In the genomic region with DNA sequence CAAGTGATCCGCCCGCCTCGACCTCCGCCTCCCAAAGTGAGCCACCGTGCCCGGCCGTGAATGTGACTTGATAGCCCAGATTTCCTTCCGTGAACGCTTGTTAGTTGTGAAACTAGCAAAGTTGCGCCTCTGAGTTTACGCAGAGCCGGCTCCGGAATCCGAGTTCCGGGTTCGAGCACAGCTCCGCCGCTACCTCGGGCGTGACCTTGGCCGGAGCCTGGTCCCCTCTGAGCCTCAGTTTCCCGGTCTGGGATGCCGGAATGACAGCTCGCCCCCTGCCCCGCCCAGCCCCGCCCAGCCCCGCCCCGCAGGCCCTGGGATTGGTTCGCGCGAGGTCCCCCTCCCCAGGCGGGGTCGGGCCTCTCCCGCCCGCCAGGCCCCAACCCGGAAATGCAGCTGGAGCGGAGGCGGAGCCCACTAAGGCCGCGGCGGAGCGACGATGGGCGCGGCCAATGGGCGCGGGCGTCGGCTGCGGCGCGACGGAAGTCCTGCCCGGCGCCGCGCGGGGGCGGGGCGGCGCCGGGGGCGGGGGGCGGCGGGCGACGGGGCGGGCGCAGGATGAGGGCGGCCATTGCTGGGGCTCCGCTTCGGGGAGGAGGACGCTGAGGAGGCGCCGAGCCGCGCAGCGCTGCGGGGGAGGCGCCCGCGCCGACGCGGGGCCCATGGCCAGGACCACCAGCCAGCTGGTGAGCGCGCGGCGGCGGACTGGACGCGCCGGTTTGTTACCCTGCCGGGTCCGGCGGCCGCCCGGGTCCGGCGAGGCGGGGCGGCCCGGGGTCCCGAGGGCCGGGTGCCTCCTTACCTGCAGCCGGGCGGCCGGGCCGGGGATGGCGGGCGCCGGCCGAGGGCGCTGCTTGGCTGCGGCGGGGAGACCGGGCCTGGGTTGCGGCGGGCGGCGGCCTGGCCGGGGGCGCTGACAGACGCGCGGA, we compare ENCODE assay signal across 1 cellular context.
TF ChIP-seq lines count a peak whose summit lies in the region.

A gene (plus strand): TSS at position 571 of the 929 bp plus-strand sequence. CDS start 92 bp downstream, at position 663.

TF ChIP-seq in HepG2, 621 proteins besides CTCF, POLR2A, EP300 and RAD21 (continued from another document and continues in another):
- TF ChIP-seq, protein P1, sequence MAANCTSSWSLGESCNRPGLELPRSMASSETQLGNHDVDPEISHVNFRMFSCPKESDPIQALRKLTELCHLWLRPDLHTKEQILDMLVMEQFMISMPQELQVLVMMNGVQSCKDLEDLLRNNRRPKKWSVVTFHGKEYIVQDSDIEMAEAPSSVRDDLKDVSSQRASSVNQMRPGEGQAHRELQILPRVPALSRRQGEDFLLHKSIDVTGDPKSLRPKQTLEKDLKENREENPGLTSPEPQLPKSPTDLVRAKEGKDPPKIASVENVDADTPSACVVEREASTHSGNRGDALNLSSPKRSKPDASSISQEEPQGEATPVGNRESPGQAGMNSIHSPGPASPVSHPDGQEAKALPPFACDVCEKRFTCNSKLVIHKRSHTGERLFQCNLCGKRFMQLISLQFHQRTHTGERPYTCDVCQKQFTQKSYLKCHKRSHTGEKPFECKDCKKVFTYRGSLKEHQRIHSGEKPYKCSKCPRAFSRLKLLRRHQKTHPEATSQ (CRISPR knock-in tag; IDR thresholded peaks at IDR 0.05; ENCODE audit: borderline replicate concordance) = no peak
- TF ChIP-seq, protein P2, sequence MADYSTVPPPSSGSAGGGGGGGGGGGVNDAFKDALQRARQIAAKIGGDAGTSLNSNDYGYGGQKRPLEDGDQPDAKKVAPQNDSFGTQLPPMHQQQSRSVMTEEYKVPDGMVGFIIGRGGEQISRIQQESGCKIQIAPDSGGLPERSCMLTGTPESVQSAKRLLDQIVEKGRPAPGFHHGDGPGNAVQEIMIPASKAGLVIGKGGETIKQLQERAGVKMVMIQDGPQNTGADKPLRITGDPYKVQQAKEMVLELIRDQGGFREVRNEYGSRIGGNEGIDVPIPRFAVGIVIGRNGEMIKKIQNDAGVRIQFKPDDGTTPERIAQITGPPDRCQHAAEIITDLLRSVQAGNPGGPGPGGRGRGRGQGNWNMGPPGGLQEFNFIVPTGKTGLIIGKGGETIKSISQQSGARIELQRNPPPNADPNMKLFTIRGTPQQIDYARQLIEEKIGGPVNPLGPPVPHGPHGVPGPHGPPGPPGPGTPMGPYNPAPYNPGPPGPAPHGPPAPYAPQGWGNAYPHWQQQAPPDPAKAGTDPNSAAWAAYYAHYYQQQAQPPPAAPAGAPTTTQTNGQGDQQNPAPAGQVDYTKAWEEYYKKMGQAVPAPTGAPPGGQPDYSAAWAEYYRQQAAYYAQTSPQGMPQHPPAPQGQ (CRISPR knock-in tag; IDR thresholded peaks at IDR 0.05; ENCODE audit: borderline replicate concordance) = no peak
- TF ChIP-seq ARNTL (CRISPR knock-in tag; IDR thresholded peaks at IDR 0.05) = 0 out of 2 replicates have a peak, but pooled peaks have one; percentile 28
- peak; percentile 75; the same call in 1 of the 2 replicates for TF ChIP-seq ZNF790 (CRISPR knock-in tag; IDR thresholded peaks at IDR 0.05; ENCODE audit: borderline replicate concordance)
- TF ChIP-seq RELA (CRISPR knock-in tag; IDR thresholded peaks at IDR 0.05) = no peak
- no peak for TF ChIP-seq NR2F6 (IDR thresholded peaks at IDR 0.05)
- peak; percentile 11; the same call in 1 of the 2 replicates for TF ChIP-seq NR2F6 (CRISPR knock-in tag; IDR thresholded peaks at IDR 0.05)
- TF ChIP-seq, protein P3, sequence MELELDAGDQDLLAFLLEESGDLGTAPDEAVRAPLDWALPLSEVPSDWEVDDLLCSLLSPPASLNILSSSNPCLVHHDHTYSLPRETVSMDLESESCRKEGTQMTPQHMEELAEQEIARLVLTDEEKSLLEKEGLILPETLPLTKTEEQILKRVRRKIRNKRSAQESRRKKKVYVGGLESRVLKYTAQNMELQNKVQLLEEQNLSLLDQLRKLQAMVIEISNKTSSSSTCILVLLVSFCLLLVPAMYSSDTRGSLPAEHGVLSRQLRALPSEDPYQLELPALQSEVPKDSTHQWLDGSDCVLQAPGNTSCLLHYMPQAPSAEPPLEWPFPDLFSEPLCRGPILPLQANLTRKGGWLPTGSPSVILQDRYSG (CRISPR knock-in tag; IDR thresholded peaks at IDR 0.05) = no peak
- no peak for TF ChIP-seq RARG (CRISPR knock-in tag; IDR thresholded peaks at IDR 0.05; ENCODE audit: low read depth)
- TF ChIP-seq MEIS2 (CRISPR knock-in tag; IDR thresholded peaks at IDR 0.05) = peak; percentile 48; the same call in 1 of the 2 replicates
- peak; percentile 81 for TF ChIP-seq GABPA (IDR thresholded peaks at IDR 0.05; ENCODE audit: low read depth, low read length)
- TF ChIP-seq GABPA (CRISPR knock-in tag; IDR thresholded peaks at IDR 0.05; ENCODE audit: low read depth) = peak; percentile 78
- TF ChIP-seq, protein P4, sequence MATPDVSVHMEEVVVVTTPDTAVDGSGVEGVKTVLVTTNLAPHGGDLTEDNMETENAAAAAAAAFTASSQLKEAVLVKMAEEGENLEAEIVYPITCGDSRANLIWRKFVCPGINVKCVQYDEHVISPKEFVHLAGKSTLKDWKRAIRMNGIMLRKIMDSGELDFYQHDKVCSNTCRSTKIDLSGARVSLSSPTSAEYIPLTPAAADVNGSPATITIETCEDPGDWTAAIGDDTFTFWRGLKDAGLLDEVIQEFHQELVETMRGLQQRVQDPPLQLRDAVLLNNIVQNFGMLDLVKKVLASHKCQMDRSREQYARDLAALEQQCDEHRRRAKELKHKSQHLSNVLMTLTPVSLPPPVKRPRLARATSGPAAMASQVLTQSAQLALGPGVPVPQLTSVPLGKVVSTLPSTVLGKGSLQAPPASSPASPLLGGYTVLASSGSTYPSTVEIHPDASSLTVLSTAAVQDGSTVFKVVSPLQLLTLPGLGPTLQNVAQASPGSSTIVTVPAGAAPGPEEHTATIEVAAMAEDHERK (CRISPR knock-in tag; IDR thresholded peaks at IDR 0.05; ENCODE audit: low read depth) = 0 out of 2 replicates have a peak, but pooled peaks have one; percentile 39
- TF ChIP-seq, protein P5, sequence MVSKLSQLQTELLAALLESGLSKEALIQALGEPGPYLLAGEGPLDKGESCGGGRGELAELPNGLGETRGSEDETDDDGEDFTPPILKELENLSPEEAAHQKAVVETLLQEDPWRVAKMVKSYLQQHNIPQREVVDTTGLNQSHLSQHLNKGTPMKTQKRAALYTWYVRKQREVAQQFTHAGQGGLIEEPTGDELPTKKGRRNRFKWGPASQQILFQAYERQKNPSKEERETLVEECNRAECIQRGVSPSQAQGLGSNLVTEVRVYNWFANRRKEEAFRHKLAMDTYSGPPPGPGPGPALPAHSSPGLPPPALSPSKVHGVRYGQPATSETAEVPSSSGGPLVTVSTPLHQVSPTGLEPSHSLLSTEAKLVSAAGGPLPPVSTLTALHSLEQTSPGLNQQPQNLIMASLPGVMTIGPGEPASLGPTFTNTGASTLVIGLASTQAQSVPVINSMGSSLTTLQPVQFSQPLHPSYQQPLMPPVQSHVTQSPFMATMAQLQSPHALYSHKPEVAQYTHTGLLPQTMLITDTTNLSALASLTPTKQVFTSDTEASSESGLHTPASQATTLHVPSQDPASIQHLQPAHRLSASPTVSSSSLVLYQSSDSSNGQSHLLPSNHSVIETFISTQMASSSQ (IDR thresholded peaks at IDR 0.05; ENCODE audit: low read depth) = no peak
- TF ChIP-seq, protein P5 (CRISPR knock-in tag; IDR thresholded peaks at IDR 0.05; ENCODE audit: borderline replicate concordance) = no peak
- peak; percentile 74 for TF ChIP-seq RBFOX2 (IDR thresholded peaks at IDR 0.05; ENCODE audit: low read depth, low read length)
- peak; percentile 66 for TF ChIP-seq NFYB (CRISPR knock-in tag; IDR thresholded peaks at IDR 0.05)
- peak; percentile 49; the same call in 1 of the 2 replicates for TF ChIP-seq ZMYM3 (CRISPR knock-in tag; IDR thresholded peaks at IDR 0.05)
- TF ChIP-seq, protein P6, sequence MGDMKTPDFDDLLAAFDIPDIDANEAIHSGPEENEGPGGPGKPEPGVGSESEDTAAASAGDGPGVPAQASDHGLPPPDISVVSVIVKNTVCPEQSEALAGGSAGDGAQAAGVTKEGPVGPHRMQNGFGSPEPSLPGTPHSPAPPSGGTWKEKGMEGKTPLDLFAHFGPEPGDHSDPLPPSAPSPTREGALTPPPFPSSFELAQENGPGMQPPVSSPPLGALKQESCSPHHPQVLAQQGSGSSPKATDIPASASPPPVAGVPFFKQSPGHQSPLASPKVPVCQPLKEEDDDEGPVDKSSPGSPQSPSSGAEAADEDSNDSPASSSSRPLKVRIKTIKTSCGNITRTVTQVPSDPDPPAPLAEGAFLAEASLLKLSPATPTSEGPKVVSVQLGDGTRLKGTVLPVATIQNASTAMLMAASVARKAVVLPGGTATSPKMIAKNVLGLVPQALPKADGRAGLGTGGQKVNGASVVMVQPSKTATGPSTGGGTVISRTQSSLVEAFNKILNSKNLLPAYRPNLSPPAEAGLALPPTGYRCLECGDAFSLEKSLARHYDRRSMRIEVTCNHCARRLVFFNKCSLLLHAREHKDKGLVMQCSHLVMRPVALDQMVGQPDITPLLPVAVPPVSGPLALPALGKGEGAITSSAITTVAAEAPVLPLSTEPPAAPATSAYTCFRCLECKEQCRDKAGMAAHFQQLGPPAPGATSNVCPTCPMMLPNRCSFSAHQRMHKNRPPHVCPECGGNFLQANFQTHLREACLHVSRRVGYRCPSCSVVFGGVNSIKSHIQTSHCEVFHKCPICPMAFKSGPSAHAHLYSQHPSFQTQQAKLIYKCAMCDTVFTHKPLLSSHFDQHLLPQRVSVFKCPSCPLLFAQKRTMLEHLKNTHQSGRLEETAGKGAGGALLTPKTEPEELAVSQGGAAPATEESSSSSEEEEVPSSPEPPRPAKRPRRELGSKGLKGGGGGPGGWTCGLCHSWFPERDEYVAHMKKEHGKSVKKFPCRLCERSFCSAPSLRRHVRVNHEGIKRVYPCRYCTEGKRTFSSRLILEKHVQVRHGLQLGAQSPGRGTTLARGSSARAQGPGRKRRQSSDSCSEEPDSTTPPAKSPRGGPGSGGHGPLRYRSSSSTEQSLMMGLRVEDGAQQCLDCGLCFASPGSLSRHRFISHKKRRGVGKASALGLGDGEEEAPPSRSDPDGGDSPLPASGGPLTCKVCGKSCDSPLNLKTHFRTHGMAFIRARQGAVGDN (CRISPR knock-in tag; IDR thresholded peaks at IDR 0.05) = peak; percentile 40; the same call in 1 of the 2 replicates
- TF ChIP-seq BORCS8-MEF2B (CRISPR knock-in tag; IDR thresholded peaks at IDR 0.05) = 0 out of 2 replicates have a peak, but pooled peaks have one; percentile 11
- TF ChIP-seq YY1 (IDR thresholded peaks at IDR 0.05; ENCODE audit: insufficient read depth, insufficient replicate concordance, low read depth, low read length) = peak; percentile 90
- TF ChIP-seq GABPB1 (CRISPR knock-in tag; IDR thresholded peaks at IDR 0.05) = peak; percentile 87
- TF ChIP-seq, protein P7, sequence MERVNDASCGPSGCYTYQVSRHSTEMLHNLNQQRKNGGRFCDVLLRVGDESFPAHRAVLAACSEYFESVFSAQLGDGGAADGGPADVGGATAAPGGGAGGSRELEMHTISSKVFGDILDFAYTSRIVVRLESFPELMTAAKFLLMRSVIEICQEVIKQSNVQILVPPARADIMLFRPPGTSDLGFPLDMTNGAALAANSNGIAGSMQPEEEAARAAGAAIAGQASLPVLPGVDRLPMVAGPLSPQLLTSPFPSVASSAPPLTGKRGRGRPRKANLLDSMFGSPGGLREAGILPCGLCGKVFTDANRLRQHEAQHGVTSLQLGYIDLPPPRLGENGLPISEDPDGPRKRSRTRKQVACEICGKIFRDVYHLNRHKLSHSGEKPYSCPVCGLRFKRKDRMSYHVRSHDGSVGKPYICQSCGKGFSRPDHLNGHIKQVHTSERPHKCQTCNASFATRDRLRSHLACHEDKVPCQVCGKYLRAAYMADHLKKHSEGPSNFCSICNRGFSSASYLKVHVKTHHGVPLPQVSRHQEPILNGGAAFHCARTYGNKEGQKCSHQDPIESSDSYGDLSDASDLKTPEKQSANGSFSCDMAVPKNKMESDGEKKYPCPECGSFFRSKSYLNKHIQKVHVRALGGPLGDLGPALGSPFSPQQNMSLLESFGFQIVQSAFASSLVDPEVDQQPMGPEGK (CRISPR knock-in tag; IDR thresholded peaks at IDR 0.05) = peak; percentile 34
- no peak for TF ChIP-seq IRX3 (CRISPR knock-in tag; IDR thresholded peaks at IDR 0.05; ENCODE audit: borderline replicate concordance, low read depth)
- no peak for TF ChIP-seq NR2F2 (IDR thresholded peaks at IDR 0.05; ENCODE audit: borderline replicate concordance, low read depth)
- TF ChIP-seq, protein P8, sequence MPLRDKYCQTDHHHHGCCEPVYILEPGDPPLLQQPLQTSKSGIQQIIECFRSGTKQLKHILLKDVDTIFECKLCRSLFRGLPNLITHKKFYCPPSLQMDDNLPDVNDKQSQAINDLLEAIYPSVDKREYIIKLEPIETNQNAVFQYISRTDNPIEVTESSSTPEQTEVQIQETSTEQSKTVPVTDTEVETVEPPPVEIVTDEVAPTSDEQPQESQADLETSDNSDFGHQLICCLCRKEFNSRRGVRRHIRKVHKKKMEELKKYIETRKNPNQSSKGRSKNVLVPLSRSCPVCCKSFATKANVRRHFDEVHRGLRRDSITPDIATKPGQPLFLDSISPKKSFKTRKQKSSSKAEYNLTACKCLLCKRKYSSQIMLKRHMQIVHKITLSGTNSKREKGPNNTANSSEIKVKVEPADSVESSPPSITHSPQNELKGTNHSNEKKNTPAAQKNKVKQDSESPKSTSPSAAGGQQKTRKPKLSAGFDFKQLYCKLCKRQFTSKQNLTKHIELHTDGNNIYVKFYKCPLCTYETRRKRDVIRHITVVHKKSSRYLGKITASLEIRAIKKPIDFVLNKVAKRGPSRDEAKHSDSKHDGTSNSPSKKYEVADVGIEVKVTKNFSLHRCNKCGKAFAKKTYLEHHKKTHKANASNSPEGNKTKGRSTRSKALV (CRISPR knock-in tag; IDR thresholded peaks at IDR 0.05) = no peak
- TF ChIP-seq YEATS4 (CRISPR knock-in tag; IDR thresholded peaks at IDR 0.05; ENCODE audit: borderline replicate concordance) = no peak
